Comparison of ENCODE assay signal across 7 cellular contexts in the genomic region with DNA sequence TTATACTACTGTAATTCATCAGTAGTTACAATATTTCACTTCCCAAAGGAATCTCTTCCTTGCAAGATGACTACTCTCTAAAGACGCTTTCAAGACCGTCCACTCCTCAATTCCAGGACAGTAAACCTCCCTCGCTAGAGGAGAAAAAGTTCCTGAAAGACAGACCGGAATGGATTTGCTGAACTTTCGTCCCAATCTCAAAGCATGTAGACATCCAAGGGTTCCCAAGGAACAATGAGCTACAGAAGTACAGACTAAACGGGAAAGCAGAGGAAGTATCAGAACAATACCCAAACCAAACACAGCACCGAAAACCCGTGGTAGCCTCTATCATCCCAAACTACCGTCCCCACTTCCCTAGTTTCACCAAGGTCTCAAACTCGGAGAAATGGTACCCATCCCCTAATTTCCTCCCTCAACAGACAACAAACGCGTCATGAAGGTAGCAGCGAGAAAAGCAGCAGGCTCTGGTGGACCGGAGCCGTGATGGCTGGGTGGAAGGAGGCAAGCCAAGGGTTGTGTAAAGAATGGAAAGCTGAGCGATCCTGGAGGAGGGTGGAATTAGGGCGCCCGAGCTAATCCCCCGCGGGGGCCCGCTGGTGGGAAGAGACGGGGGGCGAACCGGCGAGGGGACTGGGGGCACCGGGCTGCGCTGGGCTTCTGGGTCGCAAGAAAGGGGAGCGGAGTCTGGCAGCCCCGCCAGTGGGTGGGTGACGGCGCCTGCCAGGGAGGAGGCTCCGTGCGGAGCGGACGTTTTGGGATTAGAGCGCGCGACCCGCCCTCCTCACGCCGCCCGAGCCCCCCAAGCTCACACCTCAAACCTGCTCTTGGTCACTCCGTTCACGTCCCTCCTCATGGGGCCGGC. TPM values are rescaled to one million over a fixed set of nuclear protein-coding genes. Genes with fewer than 3 reads are reported as not detected.
DNase-seq lines count a peak whose midpoint lies in the region; ATAC-seq, FAIRE-seq and TF ChIP-seq lines count a peak whose summit lies in the region.

No MANE protein-coding gene starts in this region.

- H3K4me1 Mint-ChIP-seq in activated B cell treated with CpG ODN at 0.5 μM for 24 hours, result peaks cover 20% of the 10 kb centered on the region
- peaks cover 14% of the 10 kb centered on the region for H3K4me1 Mint-ChIP-seq in nephron progenitor cell

- no peaks in the 10 kb centered on the region for H3K9me3 Mint-ChIP-seq in activated B cell treated with CpG ODN at 0.5 μM for 24 hours
- no peaks in the 10 kb centered on the region for H3K9me3 Mint-ChIP-seq in nephron progenitor cell

- TF ChIP-seq POLR2A in GM18505 (IDR thresholded peaks at IDR 0.05; ENCODE audit: borderline replicate concordance, extremely low read depth, insufficient read depth, insufficient read length), result no peak

- TF ChIP-seq CTCF in activated B cell treated with CpG ODN at 0.5 μM for 24 hours (IDR thresholded peaks at IDR 0.05) (no peak), fibroblast of the aortic adventitia (IDR thresholded peaks at IDR 0.05; ENCODE audit: insufficient read depth, low read length) (no peak), nephron progenitor cell (IDR thresholded peaks at IDR 0.05) (no peak)

- intact Hi-C loops in activated B cell treated with CpG ODN at 0.5 μM for 24 hours (cut with micrococcal nuclease), result loop anchor here (2.0 to 5.0 kb wide), 4 partner anchors 93 to 533 kb away; partner anchors contain the start of gene RPL19

- no peak for DNase-seq in activated B cell treated with CpG ODN at 0.5 μM for 24 hours
- peak; percentile 10 for DNase-seq in fibroblast of the aortic adventitia (ENCODE audit: low read depth)
- no peak for DNase-seq in nephron progenitor cell
- no peak for DNase-seq in DMS153 (lab: John Stamatoyannopoulos, UW)
- no peak for DNase-seq in GM19239 (ENCODE audit: insufficient read length, low spot score)

- CTCF ChIA-PET in activated B cell treated with CpG ODN at 0.5 μM for 24 hours (lab: Charles Lee), result no interaction called here

- H3K4me3 Mint-ChIP-seq in activated B cell treated with CpG ODN at 0.5 μM for 24 hours (peak overlapping the region; percentile 98), nephron progenitor cell (peak overlapping the region; percentile 99)

- H3K27me3 Mint-ChIP-seq in activated B cell treated with CpG ODN at 0.5 μM for 24 hours (no peaks in the 10 kb centered on the region), nephron progenitor cell (ENCODE audit: low read depth, poor library complexity) (peaks cover 12% of the 10 kb centered on the region)

- H3K4me3 ChIP-seq in fibroblast of the aortic adventitia (ENCODE audit: low read depth, low read length), result peak overlapping the region; percentile 75

- POLR2A ChIA-PET in activated B cell treated with CpG ODN at 0.5 μM for 24 hours (lab: Charles Lee), result interaction anchor here (0.5 to 2.5 kb wide), 13 partner anchors 13 to 591 kb away, joined by 3 to 21 read pairs (median 6); partner anchors contain the start of genes CDK12, LASP1, MED1 and RPL19

- FAIRE-seq in GM19239 (lab: Jason Lieb, UNC), result no peak

- ATAC-seq in GM18505 (IDR thresholded peaks at IDR 0.05; ENCODE audit: unreplicated experiment) (peak; percentile 7), HG03354 (IDR thresholded peaks at IDR 0.05; ENCODE audit: poor library complexity, severe bottlenecking, unreplicated experiment) (peak; percentile 7), activated B cell treated with CpG ODN at 0.5 μM for 24 hours (ENCODE audit: low read depth) (peak; percentile 3)

- peaks cover 17% of the 10 kb centered on the region for H3K36me3 Mint-ChIP-seq in activated B cell treated with CpG ODN at 0.5 μM for 24 hours (ENCODE audit: low read depth)
- H3K36me3 Mint-ChIP-seq in nephron progenitor cell (ENCODE audit: low read depth), result peaks cover 4% of the 10 kb centered on the region

- H3K27ac Mint-ChIP-seq in activated B cell treated with CpG ODN at 0.5 μM for 24 hours, result peak overlapping the region; percentile 85
- H3K27ac Mint-ChIP-seq in nephron progenitor cell, result peak overlapping the region; percentile 5

RNA-seq across cellular contexts. Expression of gene FBXL20, which starts 0.6 kb away (rescaled TPM):
- total RNA-seq in activated B cell treated with CpG ODN at 0.5 μM for 24 hours, result 14.1 and 14.4 TPM in 2 replicates
- 7.4 and 19.4 TPM in 2 replicates for total RNA-seq in fibroblast of the aortic adventitia (ENCODE audit: low replicate concordance)

RNA-seq across cellular contexts. Expression of gene MED1, which starts 50.3 kb away (rescaled TPM):
- total RNA-seq in activated B cell treated with CpG ODN at 0.5 μM for 24 hours (59.2 and 64.3 TPM in 2 replicates), fibroblast of the aortic adventitia (ENCODE audit: low replicate concordance) (21.6 and 31.7 TPM in 2 replicates)
